Comparison of ENCODE assay signal across 2 cellular contexts in the genomic region with DNA sequence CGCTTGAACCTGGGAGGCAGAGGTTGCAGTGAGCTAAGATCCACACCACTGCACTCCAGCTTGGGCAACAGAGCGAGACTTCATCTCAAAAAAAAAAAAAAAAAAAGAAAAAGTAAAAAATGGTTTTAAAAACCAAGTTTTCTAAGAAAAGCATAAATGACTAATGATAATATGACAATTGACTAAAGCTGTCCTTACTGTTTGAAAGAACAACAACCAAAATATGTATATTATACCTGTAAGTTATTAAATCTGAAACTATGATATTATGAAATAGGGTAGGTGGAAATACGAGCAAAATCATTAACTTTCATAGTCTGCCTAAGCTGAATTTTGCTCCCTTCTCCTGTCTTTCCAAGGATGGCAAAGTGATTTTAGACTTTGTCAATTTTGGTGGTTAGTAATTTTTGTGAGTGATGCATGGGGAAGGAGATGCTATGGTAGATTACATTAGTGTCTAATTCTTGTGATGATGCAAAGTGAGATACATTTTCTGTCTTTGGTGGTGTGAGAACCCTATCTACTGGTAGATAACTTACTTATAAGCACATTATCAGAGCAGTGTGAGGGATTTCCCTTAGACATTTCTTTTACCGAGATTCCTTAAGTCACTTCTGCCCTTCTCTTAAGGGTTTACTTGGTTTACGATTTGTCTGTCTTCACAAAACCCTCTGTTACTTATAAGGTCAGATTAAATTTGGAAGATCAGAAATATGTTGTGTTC.
TF ChIP-seq lines count a peak whose summit lies in the region.

No MANE protein-coding gene starts in this region.

TF ChIP-seq in SK-N-SH treated with all-trans-retinoic acid at 6 μM for 48 hours, 23 proteins besides CTCF, POLR2A, EP300 and RAD21 (continued from another document):
- TF ChIP-seq, protein P1, sequence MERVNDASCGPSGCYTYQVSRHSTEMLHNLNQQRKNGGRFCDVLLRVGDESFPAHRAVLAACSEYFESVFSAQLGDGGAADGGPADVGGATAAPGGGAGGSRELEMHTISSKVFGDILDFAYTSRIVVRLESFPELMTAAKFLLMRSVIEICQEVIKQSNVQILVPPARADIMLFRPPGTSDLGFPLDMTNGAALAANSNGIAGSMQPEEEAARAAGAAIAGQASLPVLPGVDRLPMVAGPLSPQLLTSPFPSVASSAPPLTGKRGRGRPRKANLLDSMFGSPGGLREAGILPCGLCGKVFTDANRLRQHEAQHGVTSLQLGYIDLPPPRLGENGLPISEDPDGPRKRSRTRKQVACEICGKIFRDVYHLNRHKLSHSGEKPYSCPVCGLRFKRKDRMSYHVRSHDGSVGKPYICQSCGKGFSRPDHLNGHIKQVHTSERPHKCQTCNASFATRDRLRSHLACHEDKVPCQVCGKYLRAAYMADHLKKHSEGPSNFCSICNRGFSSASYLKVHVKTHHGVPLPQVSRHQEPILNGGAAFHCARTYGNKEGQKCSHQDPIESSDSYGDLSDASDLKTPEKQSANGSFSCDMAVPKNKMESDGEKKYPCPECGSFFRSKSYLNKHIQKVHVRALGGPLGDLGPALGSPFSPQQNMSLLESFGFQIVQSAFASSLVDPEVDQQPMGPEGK (CRISPR knock-in tag; IDR thresholded peaks at IDR 0.05; ENCODE audit: borderline replicate concordance) = no peak
- TF ChIP-seq ZNF70 (CRISPR knock-in tag; IDR thresholded peaks at IDR 0.05) = no peak
- TF ChIP-seq BACH2 (CRISPR knock-in tag; IDR thresholded peaks at IDR 0.05; ENCODE audit: borderline replicate concordance) = no peak
- TF ChIP-seq PPARA (CRISPR knock-in tag; IDR thresholded peaks at IDR 0.05; ENCODE audit: borderline replicate concordance) = no peak
- no peak for TF ChIP-seq ZC3H10 (CRISPR knock-in tag; IDR thresholded peaks at IDR 0.05)
- TF ChIP-seq, protein P2, sequence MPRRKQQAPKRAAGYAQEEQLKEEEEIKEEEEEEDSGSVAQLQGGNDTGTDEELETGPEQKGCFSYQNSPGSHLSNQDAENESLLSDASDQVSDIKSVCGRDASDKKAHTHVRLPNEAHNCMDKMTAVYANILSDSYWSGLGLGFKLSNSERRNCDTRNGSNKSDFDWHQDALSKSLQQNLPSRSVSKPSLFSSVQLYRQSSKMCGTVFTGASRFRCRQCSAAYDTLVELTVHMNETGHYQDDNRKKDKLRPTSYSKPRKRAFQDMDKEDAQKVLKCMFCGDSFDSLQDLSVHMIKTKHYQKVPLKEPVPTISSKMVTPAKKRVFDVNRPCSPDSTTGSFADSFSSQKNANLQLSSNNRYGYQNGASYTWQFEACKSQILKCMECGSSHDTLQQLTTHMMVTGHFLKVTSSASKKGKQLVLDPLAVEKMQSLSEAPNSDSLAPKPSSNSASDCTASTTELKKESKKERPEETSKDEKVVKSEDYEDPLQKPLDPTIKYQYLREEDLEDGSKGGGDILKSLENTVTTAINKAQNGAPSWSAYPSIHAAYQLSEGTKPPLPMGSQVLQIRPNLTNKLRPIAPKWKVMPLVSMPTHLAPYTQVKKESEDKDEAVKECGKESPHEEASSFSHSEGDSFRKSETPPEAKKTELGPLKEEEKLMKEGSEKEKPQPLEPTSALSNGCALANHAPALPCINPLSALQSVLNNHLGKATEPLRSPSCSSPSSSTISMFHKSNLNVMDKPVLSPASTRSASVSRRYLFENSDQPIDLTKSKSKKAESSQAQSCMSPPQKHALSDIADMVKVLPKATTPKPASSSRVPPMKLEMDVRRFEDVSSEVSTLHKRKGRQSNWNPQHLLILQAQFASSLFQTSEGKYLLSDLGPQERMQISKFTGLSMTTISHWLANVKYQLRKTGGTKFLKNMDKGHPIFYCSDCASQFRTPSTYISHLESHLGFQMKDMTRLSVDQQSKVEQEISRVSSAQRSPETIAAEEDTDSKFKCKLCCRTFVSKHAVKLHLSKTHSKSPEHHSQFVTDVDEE (CRISPR knock-in tag; IDR thresholded peaks at IDR 0.05) = no peak
- TF ChIP-seq CSDC2 (CRISPR knock-in tag; IDR thresholded peaks at IDR 0.05) = no peak
- no peak for TF ChIP-seq SNAI2 (CRISPR knock-in tag; IDR thresholded peaks at IDR 0.05)
- no peak for TF ChIP-seq OSR1 (CRISPR knock-in tag; IDR thresholded peaks at IDR 0.05)
- TF ChIP-seq ISL1 (CRISPR knock-in tag; IDR thresholded peaks at IDR 0.05) = no peak
- TF ChIP-seq, protein P3, sequence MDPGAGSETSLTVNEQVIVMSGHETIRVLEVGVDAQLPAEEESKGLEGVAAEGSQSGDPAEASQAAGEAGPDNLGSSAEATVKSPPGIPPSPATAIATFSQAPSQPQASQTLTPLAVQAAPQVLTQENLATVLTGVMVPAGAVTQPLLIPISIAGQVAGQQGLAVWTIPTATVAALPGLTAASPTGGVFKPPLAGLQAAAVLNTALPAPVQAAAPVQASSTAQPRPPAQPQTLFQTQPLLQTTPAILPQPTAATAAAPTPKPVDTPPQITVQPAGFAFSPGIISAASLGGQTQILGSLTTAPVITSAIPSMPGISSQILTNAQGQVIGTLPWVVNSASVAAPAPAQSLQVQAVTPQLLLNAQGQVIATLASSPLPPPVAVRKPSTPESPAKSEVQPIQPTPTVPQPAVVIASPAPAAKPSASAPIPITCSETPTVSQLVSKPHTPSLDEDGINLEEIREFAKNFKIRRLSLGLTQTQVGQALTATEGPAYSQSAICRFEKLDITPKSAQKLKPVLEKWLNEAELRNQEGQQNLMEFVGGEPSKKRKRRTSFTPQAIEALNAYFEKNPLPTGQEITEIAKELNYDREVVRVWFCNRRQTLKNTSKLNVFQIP (CRISPR knock-in tag; IDR thresholded peaks at IDR 0.05; ENCODE audit: borderline replicate concordance, low read depth) = no peak
- no peak for TF ChIP-seq ESRRG (CRISPR knock-in tag; IDR thresholded peaks at IDR 0.05)
- no peak for TF ChIP-seq ZNF565 (CRISPR knock-in tag; conservative IDR thresholded peaks at IDR 0.05; ENCODE audit: low read depth)
- TF ChIP-seq ZFP30 (CRISPR knock-in tag; IDR thresholded peaks at IDR 0.05) = no peak

TF ChIP-seq in WTC11, 78 proteins besides CTCF, POLR2A, EP300 and RAD21 (continued from another document):
- TF ChIP-seq, protein P4, sequence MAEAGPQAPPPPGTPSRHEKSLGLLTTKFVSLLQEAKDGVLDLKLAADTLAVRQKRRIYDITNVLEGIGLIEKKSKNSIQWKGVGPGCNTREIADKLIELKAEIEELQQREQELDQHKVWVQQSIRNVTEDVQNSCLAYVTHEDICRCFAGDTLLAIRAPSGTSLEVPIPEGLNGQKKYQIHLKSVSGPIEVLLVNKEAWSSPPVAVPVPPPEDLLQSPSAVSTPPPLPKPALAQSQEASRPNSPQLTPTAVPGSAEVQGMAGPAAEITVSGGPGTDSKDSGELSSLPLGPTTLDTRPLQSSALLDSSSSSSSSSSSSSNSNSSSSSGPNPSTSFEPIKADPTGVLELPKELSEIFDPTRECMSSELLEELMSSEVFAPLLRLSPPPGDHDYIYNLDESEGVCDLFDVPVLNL (CRISPR knock-in tag; IDR thresholded peaks at IDR 0.05; ENCODE audit: borderline replicate concordance, low read depth) = no peak
- TF ChIP-seq ZNF317 (CRISPR knock-in tag; IDR thresholded peaks at IDR 0.05; ENCODE audit: borderline replicate concordance, low read depth) = no peak
- TF ChIP-seq, protein P5, sequence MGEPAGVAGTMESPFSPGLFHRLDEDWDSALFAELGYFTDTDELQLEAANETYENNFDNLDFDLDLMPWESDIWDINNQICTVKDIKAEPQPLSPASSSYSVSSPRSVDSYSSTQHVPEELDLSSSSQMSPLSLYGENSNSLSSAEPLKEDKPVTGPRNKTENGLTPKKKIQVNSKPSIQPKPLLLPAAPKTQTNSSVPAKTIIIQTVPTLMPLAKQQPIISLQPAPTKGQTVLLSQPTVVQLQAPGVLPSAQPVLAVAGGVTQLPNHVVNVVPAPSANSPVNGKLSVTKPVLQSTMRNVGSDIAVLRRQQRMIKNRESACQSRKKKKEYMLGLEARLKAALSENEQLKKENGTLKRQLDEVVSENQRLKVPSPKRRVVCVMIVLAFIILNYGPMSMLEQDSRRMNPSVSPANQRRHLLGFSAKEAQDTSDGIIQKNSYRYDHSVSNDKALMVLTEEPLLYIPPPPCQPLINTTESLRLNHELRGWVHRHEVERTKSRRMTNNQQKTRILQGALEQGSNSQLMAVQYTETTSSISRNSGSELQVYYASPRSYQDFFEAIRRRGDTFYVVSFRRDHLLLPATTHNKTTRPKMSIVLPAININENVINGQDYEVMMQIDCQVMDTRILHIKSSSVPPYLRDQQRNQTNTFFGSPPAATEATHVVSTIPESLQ (CRISPR knock-in tag; IDR thresholded peaks at IDR 0.05) = no peak
- TF ChIP-seq ZNF263 (CRISPR knock-in tag; IDR thresholded peaks at IDR 0.05; ENCODE audit: low read depth) = no peak
- no peak for TF ChIP-seq SP1 (CRISPR knock-in tag; conservative IDR thresholded peaks at IDR 0.05)
- TF ChIP-seq RORB (CRISPR knock-in tag; IDR thresholded peaks at IDR 0.05) = no peak
- TF ChIP-seq, protein P6, sequence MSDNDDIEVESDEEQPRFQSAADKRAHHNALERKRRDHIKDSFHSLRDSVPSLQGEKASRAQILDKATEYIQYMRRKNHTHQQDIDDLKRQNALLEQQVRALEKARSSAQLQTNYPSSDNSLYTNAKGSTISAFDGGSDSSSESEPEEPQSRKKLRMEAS (CRISPR knock-in tag; IDR thresholded peaks at IDR 0.05) = no peak
- TF ChIP-seq JUN (CRISPR knock-in tag; IDR thresholded peaks at IDR 0.05) = no peak
- no peak for TF ChIP-seq ZNF281 (CRISPR knock-in tag; IDR thresholded peaks at IDR 0.05)
